ENCODE assay signal across 3 cellular contexts in genomic region chr11:46371262-46371661, GRCh38. TPM values are rescaled to one million over a fixed set of nuclear protein-coding genes. Genes with fewer than 3 reads are reported as not detected.
"Had no signal": no experiment of that assay in that cellular context is flagged by ENCODE, and none has a peak within 500 bp of the region (broad histone marks: within the 10 kb centered on the region; RNA-seq: fewer than 3 reads in every experiment).

No MANE protein-coding gene starts in this region.

RNA-seq across cellular contexts. Expression of gene CHRM4, which starts 20.3 kb away (rescaled TPM):
- total RNA-seq: activated CD4-positive, alpha-beta memory T cell treated with anti-CD3 and anti-CD28 coated beads for 36 hours; activated CD8-positive, alpha-beta memory T cell treated with anti-CD3 and anti-CD28 coated beads for 36 hours; activated CD8-positive, alpha-beta T cell treated with anti-CD3 and anti-CD28 coated beads for 36 hours had no signal
